9 cellular contexts compared by ENCODE assay signal in the genomic region with DNA sequence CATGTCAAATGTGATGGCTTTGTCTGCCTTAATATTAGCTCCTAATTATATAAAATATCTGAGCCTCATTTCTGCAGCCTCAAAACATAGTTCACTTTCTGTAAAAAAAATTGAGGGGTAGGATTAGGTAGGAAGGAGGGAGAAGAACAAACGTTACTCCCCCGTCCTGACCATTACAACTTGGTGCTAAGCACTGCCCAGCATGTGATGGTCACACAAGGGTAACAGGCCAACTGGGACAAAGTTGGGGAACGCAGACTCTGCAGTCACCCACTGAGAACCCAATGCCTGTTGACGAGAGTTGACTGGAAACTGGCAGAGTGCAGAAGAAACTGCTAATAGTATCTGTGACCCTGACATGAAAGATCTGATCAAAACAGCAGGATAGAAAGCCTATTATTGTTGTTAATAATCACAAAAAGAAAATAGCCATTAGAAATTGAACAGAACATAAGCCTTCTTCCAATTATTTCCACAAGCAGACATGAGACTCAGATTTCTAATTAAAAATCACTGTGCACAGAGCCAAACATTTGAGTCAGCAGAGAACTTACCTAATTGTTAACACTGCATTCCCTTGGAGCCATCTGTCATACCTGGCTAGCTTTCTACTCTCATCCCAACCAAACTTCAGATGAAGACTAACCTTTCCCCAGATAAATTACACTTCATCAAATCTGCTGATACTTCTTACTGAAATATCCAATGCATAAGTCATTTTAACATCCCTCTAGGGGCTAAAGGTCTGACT. TPM values are rescaled to one million over a fixed set of nuclear protein-coding genes. Genes with fewer than 3 reads are reported as not detected.
A peak's percentile ranks its signal among the peaks of the same experiment; 100 is the strongest.
DNase-seq lines count a peak whose midpoint lies in the region; TF ChIP-seq lines count a peak whose summit lies in the region.
"Had no signal": no experiment of that assay in that cellular context is flagged by ENCODE, and none has a peak within 500 bp of the region (broad histone marks: within the 10 kb centered on the region; RNA-seq: fewer than 3 reads in every experiment).

No MANE protein-coding gene starts in this region.

- peaks cover 32% of the 10 kb centered on the region for H3K4me1 ChIP-seq in mesodermal cell (ENCODE audit: control insufficient read depth, insufficient read depth, low read length, poor library complexity, severe bottlenecking)
- H3K4me1 ChIP-seq in uterus, result peaks cover 0 to 18% of the 10 kb centered on the region in 2 donors
- H3K4me1 ChIP-seq: foreskin keratinocyte had no signal

- H3K9me3 ChIP-seq in mesodermal cell (ENCODE audit: control insufficient read depth, low read length) (no peaks in the 10 kb centered on the region), uterus (no peaks in the 10 kb centered on the region)

- intact Hi-C loops in uterus (cut with DNase I; ENCODE audit: low total_unique reads), result no loop called here

- no peak for TF ChIP-seq POLR2A in uterus (IDR thresholded peaks at IDR 0.05)

- no peak for TF ChIP-seq CTCF in uterus (IDR thresholded peaks at IDR 0.05)

- H3K27ac ChIP-seq in angular gyrus (ENCODE audit: low read depth, low read length) (peak overlapping the region; percentile 93), mesodermal cell (ENCODE audit: low read depth, low read length, severe bottlenecking) (peak overlapping the region; percentile 73), uterus (peak overlapping the region; percentile 81 to 95)
- H3K27ac ChIP-seq: foreskin keratinocyte had no signal

- H3K36me3 ChIP-seq in mesodermal cell (ENCODE audit: control insufficient read depth, insufficient read depth, low read length) (no peaks in the 10 kb centered on the region), uterus (no peaks in the 10 kb centered on the region)

- no peak overlapping the region for H3K4me3 ChIP-seq in mesodermal cell (ENCODE audit: extremely low read depth, insufficient read depth, low read length, poor library complexity, severe bottlenecking)
- peak overlapping the region in 1 of 2 donors; percentile 7 for H3K4me3 ChIP-seq in uterus

- DNase-seq in NCI-H1694 treated with DMSO at 0.1 percent for 48 hours (lab: John Stamatoyannopoulos, UW), result peak; percentile 29
- no peak for DNase-seq in NCI-H1694 (lab: John Stamatoyannopoulos, UW)
- DNase-seq in uterus, result no peak
- no peak for DNase-seq in SK-N-DZ (ENCODE audit: low spot score)
- no peak for DNase-seq in islet precursor cell
- no peak for DNase-seq in NCI-H82 (lab: John Stamatoyannopoulos, UW)
- DNase-seq: foreskin keratinocyte had no signal

- 55 to 72% methylated on average over 3 to 4 of the region's 4 CpGs for WGBS in mesodermal cell (ENCODE audit: insufficient coverage in 2 of 2), 2 experiments

- no peaks in the 10 kb centered on the region for H3K27me3 ChIP-seq in uterus

RNA-seq across cellular contexts. Expression of a gene that starts 5.5 kb away (rescaled TPM):
- polyA plus RNA-seq in mesodermal cell (2013, experiment 1 of 2), result 18.3 TPM
- polyA plus RNA-seq in mesodermal cell (2013, experiment 2 of 2), result 15.6 TPM
- 10 to 100 TPM; 20.2 to 43.4 (median 27.9) TPM for total RNA-seq in uterus
- 17.5 and 19.3 TPM in 2 replicates for polyA plus RNA-seq in SK-N-DZ (2014; cell fraction: cytosol; rRNA removed)
- 13.0 and 20.1 TPM in 2 replicates for polyA plus RNA-seq in SK-N-DZ (2014; cell fraction: nucleus; rRNA removed)

RNA-seq across cellular contexts. Expression of a gene that starts 34.0 kb away (rescaled TPM):
- 81.3 TPM for polyA plus RNA-seq in mesodermal cell (2013, experiment 1 of 2)
- polyA plus RNA-seq in mesodermal cell (2013, experiment 2 of 2), result 74.3 TPM
- 10 to 100 TPM; 12.6 to 65.8 (median 40.7) TPM for total RNA-seq in uterus
- polyA plus RNA-seq in SK-N-DZ (2014; cell fraction: cytosol; rRNA removed), result 78.4 and 79.9 TPM in 2 replicates
- polyA plus RNA-seq in SK-N-DZ (2014; cell fraction: nucleus; rRNA removed), result 45.1 and 46.8 TPM in 2 replicates
